In the genomic region with DNA sequence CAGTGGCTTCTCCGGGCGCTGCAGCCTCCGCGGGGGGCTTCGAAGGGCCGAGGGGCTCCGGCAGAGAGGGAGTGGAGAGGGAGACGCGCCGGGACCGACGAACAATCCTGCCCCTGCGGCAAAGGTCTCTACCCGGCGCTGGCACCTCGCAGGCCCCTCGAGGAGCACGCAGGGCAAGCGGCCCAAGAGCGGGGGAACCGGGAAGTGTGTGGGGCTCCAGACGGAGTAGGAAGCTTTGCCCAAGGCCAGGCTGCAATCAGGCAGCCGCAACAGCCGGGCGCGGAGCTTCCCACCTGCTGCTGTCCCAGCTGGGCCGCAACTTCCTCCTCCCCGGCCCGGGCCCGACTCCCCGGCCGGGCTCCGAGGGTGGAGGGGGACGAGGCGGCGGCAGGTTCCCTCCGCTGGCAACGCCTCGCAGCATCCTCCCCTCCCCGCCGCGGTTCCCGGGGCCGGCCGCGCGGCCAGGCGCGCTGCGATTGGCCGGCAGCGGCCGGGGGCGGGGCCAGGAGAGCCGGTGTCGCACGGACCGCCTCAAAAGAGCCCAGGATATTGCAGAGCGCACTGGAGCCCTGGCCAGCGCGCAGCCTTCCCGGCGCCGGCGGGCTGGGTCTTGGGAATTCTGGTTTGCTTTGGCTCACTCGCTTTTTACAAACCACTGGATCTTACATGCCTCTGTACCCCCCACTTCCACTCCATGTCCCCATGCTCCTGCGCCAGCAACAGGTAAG, we compare ENCODE assay signal across 8 cellular contexts. TPM values are rescaled to one million over a fixed set of nuclear protein-coding genes. Genes with fewer than 3 reads are reported as not detected.
DNase-seq lines count a peak whose midpoint lies in the region; ATAC-seq and TF ChIP-seq lines count a peak whose summit lies in the region.

A gene (plus strand): TSS at position 554 of the 728 bp plus-strand sequence. CDS start 5,508 bp downstream, outside the sequence.

- ATAC-seq in GM21717 (IDR thresholded peaks at IDR 0.05; ENCODE audit: unreplicated experiment): peak; percentile 90
- ATAC-seq in Panc1: peak; percentile 97
- ATAC-seq in activated naive CD8-positive, alpha-beta T cell treated with anti-CD3 and anti-CD28 coated beads, Interleukin-2, amount 10 ng/mL, durations not matched to agents 7 days and 5 days (ENCODE audit: low read depth): peak; percentile 98

- peak; percentile 63 to 73 for TF ChIP-seq POLR2A in uterus (IDR thresholded peaks at IDR 0.05)

- H2AFZ ChIP-seq in osteoblast (ENCODE audit: low read length): peak within 1 kb of the TSS; percentile 88

- peaks cover 1% of the 10 kb centered on the region for H3K36me3 Mint-ChIP-seq in IgD-negative memory B cell
- H3K36me3 Mint-ChIP-seq in activated naive CD8-positive, alpha-beta T cell treated with anti-CD3 and anti-CD28 coated beads, Interleukin-2, amount 10 ng/mL, durations not matched to agents 7 days and 5 days: no peaks in the 10 kb centered on the region

- CTCF ChIA-PET in Panc1 (lab: Charles Lee): interaction anchor here (0.6 kb wide), 1 partner anchor 453 kb away, joined by 4 read pairs; no protein-coding TSS in a partner anchor

- H3K36me3 ChIP-seq in Panc1 (ENCODE audit: control insufficient read depth, insufficient read depth, low read length): no peaks in the 10 kb centered on the region
- no peaks in the 10 kb centered on the region for H3K36me3 ChIP-seq in cardiac muscle cell
- H3K36me3 ChIP-seq in osteoblast (ENCODE audit: insufficient read depth, low read length): no peaks in the 10 kb centered on the region
- no peaks in the 10 kb centered on the region for H3K36me3 ChIP-seq in uterus

- intact Hi-C loops in Panc1 (cut with micrococcal nuclease; ENCODE audit: unreplicated experiment) (loop anchor here (5.0 kb wide), 1 partner anchor 453 kb away; no protein-coding TSS in a partner anchor), uterus (cut with DNase I; ENCODE audit: low total_unique reads) (no loop called here)

- H3K4me3 Mint-ChIP-seq in IgD-negative memory B cell: peak within 1 kb of the TSS; percentile 34 to 94 (median 82)
- H3K4me3 Mint-ChIP-seq in activated naive CD8-positive, alpha-beta T cell treated with anti-CD3 and anti-CD28 coated beads, Interleukin-2, amount 10 ng/mL, durations not matched to agents 7 days and 5 days: peak within 1 kb of the TSS; percentile 75

- H3K9me3 ChIP-seq in Panc1 (ENCODE audit: control insufficient read depth, insufficient read depth, low read depth, low read length) (no peaks in the 10 kb centered on the region), cardiac muscle cell (ENCODE audit: low read depth) (no peaks in the 10 kb centered on the region), osteoblast (ENCODE audit: low read depth, low read length) (no peaks in the 10 kb centered on the region), uterus (no peaks in the 10 kb centered on the region)

- peaks cover 6 to 13% (median 6%) of the 10 kb centered on the region in 3 donors for H3K4me1 Mint-ChIP-seq in IgD-negative memory B cell
- H3K4me1 Mint-ChIP-seq in activated naive CD8-positive, alpha-beta T cell treated with anti-CD3 and anti-CD28 coated beads, Interleukin-2, amount 10 ng/mL, durations not matched to agents 7 days and 5 days: peaks cover 13% of the 10 kb centered on the region

- in situ Hi-C loops in Panc1 (cut with HindIII; ENCODE audit: low pct_unique_long_range_greater_than_20kb, low sequenced_read_pairs): no loop called here

- H3K79me2 ChIP-seq in osteoblast (ENCODE audit: insufficient read depth, low read length): peaks cover 4% of the 10 kb centered on the region

- peak within 1 kb of the TSS; percentile 91 for H3K4me2 ChIP-seq in osteoblast (ENCODE audit: insufficient read depth, low read length)

- H3K4me3 ChIP-seq in Panc1 (ENCODE audit: low read depth in 2 of 2, low read length in 2 of 2): peak within 1 kb of the TSS; percentile 64 to 67
- peak within 1 kb of the TSS; percentile 48 for H3K4me3 ChIP-seq in cardiac muscle cell
- H3K4me3 ChIP-seq in osteoblast (ENCODE audit: insufficient read depth, low read length): peak within 1 kb of the TSS; percentile 73
- H3K4me3 ChIP-seq in uterus: peak within 1 kb of the TSS; percentile 24 to 58

- peaks cover 32% of the 10 kb centered on the region for H3K27me3 ChIP-seq in Panc1 (ENCODE audit: control insufficient read depth, insufficient read depth, low read length)
- H3K27me3 ChIP-seq in cardiac muscle cell: peaks cover 53% of the 10 kb centered on the region
- H3K27me3 ChIP-seq in osteoblast (ENCODE audit: insufficient read depth, low read length): peaks cover 17% of the 10 kb centered on the region
- peaks cover 0 to 8% of the 10 kb centered on the region in 2 donors for H3K27me3 ChIP-seq in uterus

- POLR2A ChIA-PET in Panc1 (lab: Charles Lee): no interaction called here
- POLR2A ChIA-PET in activated naive CD8-positive, alpha-beta T cell treated with anti-CD3 and anti-CD28 coated beads, Interleukin-2, amount 10 ng/mL, durations not matched to agents 7 days and 5 days (lab: Charles Lee): no interaction called here

- no peak for TF ChIP-seq CTCF in Panc1 (IDR thresholded peaks at IDR 0.05)
- no peak for TF ChIP-seq CTCF in cardiac muscle cell (IDR thresholded peaks at IDR 0.05; ENCODE audit: low read depth, low read length)
- no peak for TF ChIP-seq CTCF in osteoblast (IDR thresholded peaks at IDR 0.05; ENCODE audit: extremely low read depth, low read depth, low read length)
- TF ChIP-seq CTCF in uterus (IDR thresholded peaks at IDR 0.05): no peak

- peaks cover 0 to 8% (median 0%) of the 10 kb centered on the region in 3 donors for H3K9me3 Mint-ChIP-seq in IgD-negative memory B cell
- H3K9me3 Mint-ChIP-seq in activated naive CD8-positive, alpha-beta T cell treated with anti-CD3 and anti-CD28 coated beads, Interleukin-2, amount 10 ng/mL, durations not matched to agents 7 days and 5 days: no peaks in the 10 kb centered on the region

- peak within 1 kb of the TSS in 1 of 3 donors; percentile 67 for H3K27ac Mint-ChIP-seq in IgD-negative memory B cell
- no peak within 1 kb of the TSS for H3K27ac Mint-ChIP-seq in activated naive CD8-positive, alpha-beta T cell treated with anti-CD3 and anti-CD28 coated beads, Interleukin-2, amount 10 ng/mL, durations not matched to agents 7 days and 5 days

- H3K27ac ChIP-seq in Panc1 (ENCODE audit: low read length) (peak within 1 kb of the TSS; percentile 72), cardiac muscle cell (no peak within 1 kb of the TSS), osteoblast (ENCODE audit: low read depth, low read length) (peak within 1 kb of the TSS; percentile 25), uterus (peak within 1 kb of the TSS; percentile 36 to 69)

- H3K4me1 ChIP-seq in Panc1 (ENCODE audit: control insufficient read depth, insufficient read depth, low read length): peaks cover 12% of the 10 kb centered on the region
- no peaks in the 10 kb centered on the region for H3K4me1 ChIP-seq in cardiac muscle cell (ENCODE audit: low read depth)
- peaks cover 3% of the 10 kb centered on the region for H3K4me1 ChIP-seq in osteoblast (ENCODE audit: insufficient read depth, low read length)
- H3K4me1 ChIP-seq in uterus: no peaks in the 10 kb centered on the region

- H3K27me3 Mint-ChIP-seq in IgD-negative memory B cell: peaks cover 29% of the 10 kb centered on the region
- peaks cover 67% of the 10 kb centered on the region for H3K27me3 Mint-ChIP-seq in activated naive CD8-positive, alpha-beta T cell treated with anti-CD3 and anti-CD28 coated beads, Interleukin-2, amount 10 ng/mL, durations not matched to agents 7 days and 5 days

- no peaks in the 10 kb centered on the region for H4K20me1 ChIP-seq in osteoblast (ENCODE audit: insufficient read depth, low read length)

- peak; percentile 82 for DNase-seq in Daoy (ENCODE audit: low read depth)
- no peak for DNase-seq in Panc1 (ENCODE audit: low read depth, low spot score)
- peak; percentile 79 for DNase-seq in activated naive CD8-positive, alpha-beta T cell treated with anti-CD3 and anti-CD28 coated beads, Interleukin-2, amount 10 ng/mL, durations not matched to agents 7 days and 5 days
- DNase-seq in cardiac muscle cell (ENCODE audit: low read depth in 1 of 2, low spot score in 1 of 2): peak; percentile 70 to 91
- DNase-seq in osteoblast (ENCODE audit: insufficient read length, low spot score, missing footprints): peak; percentile 95
- peak; percentile 55 to 75 for DNase-seq in uterus

- no TSS peak for BruUV-seq in Panc1 (replicated peaks; lab: Mats Ljungman, UMichigan)

RNA-seq across cellular contexts. Expression of the gene that starts here (rescaled TPM):
- 0.63 TPM in 1 of 2 replicates, not detected in the other for total RNA-seq in Daoy (2014; rRNA removed; shearing (Covaris generic))
- polyA plus RNA-seq in IgD-negative memory B cell (not detected), cardiac muscle cell (0.14 TPM in 1 of 2 replicates, not detected in the other)
- total RNA-seq in Panc1 (2021; ENCODE audit: unreplicated experiment) (1.5 TPM), cardiac muscle cell (0.14 and 0.66 TPM in 2 replicates), osteoblast (5.1 and 13.3 TPM in 2 replicates), uterus (10 to 100 TPM in 1 of 4 donors, 1 to 10 TPM in 2, under 1 TPM in 1; 0.51 to 11.6 (median 5.0) TPM)
- 0.99 TPM for polyA plus RNA-seq in Panc1 (2012; ENCODE audit: insufficient read length)
- total RNA-seq in activated naive CD8-positive, alpha-beta T cell treated with anti-CD3 and anti-CD28 coated beads, Interleukin-2, amount 10 ng/mL, durations not matched to agents 7 days and 5 days: not detected

Comparison
In these comparisons a context has a peak if more than half of its experiments do, and no peak if none do; other contexts are left out.
1. Peak in DNase-seq in Daoy; RNA of the gene not detected or under 1 TPM.
2. Peak in DNase-seq and ATAC-seq in activated naive CD8-positive, alpha-beta T cell treated with anti-CD3 and anti-CD28 coated beads, Interleukin-2, amount 10 ng/mL, durations not matched to agents 7 days and 5 days; RNA of the gene not detected or under 1 TPM.
3. Peak in DNase-seq and H3K4me3 ChIP-seq in cardiac muscle cell; RNA of the gene not detected or under 1 TPM.